Comparison of ENCODE assay signal across 9 cellular contexts in the genomic region with DNA sequence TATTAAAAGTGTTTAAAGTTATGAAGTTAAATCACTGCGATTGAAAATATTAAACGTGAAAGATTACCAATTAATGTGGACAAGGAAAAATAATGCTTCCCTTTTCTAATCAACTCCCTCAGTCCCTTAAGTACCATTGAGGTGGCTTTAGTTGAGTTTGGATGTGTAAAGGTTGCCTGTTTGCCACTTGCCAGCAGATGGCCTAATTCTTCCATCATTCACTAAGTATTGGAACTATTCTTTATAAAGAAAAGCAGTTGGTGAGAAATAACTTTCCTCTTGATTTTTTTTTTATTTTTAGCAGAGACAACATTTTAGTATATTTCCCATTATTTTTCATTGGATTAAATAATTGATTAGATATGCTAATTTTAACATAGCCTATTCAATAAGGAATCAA.
DNase-seq lines count a peak whose midpoint lies in the region; ATAC-seq, FAIRE-seq and TF ChIP-seq lines count a peak whose summit lies in the region.
"Had no signal": no experiment of that assay in that cellular context is flagged by ENCODE, and none has a peak within 500 bp of the region (broad histone marks: within the 10 kb centered on the region; RNA-seq: fewer than 3 reads in every experiment).

No MANE protein-coding gene starts in this region.

- H3K4me3 ChIP-seq in retinal pigment epithelial cell (ENCODE audit: low read length), result no peak overlapping the region
- H3K4me3 ChIP-seq: BLaER1 had no signal

- H3K4me1 Mint-ChIP-seq in endothelial cell (ENCODE audit: unreplicated experiment), result no peaks in the 10 kb centered on the region
- no peaks in the 10 kb centered on the region for H3K4me1 Mint-ChIP-seq in activated T-cell treated with anti-CD3 and anti-CD28 coated beads, Interleukin-2, amount 50 U/mL, for 72 hours (ENCODE audit: low read depth)

- TF ChIP-seq POLR2A in GM12891 (IDR thresholded peaks at IDR 0.05; ENCODE audit: low read depth, low read length), result no peak

- H3K9me3 Mint-ChIP-seq in endothelial cell (ENCODE audit: unreplicated experiment), result no peaks in the 10 kb centered on the region
- H3K9me3 Mint-ChIP-seq in activated T-cell treated with anti-CD3 and anti-CD28 coated beads, Interleukin-2, amount 50 U/mL, for 72 hours, result peaks cover 1 to 2% of the 10 kb centered on the region in 2 donors

- H3K27me3 Mint-ChIP-seq in endothelial cell (ENCODE audit: unreplicated experiment), result peaks cover 1% of the 10 kb centered on the region
- H3K27me3 Mint-ChIP-seq in activated T-cell treated with anti-CD3 and anti-CD28 coated beads, Interleukin-2, amount 50 U/mL, for 72 hours (ENCODE audit: low read depth), result no peaks in the 10 kb centered on the region

- DNase-seq in NCI-H510A treated with DMSO at 0.1 percent for 48 hours (lab: John Stamatoyannopoulos, UW), result peak; percentile 13
- no peak for DNase-seq in NCI-H510A (lab: John Stamatoyannopoulos, UW)
- peak; percentile 21 for DNase-seq in NCI-H524 treated with DMSO at 0.1 percent for 48 hours (lab: John Stamatoyannopoulos, UW)
- DNase-seq in endothelial cell (ENCODE audit: low spot score), result no peak
- DNase-seq in retinal pigment epithelial cell (ENCODE audit: low read depth), result no peak
- no peak for DNase-seq in activated T-cell treated with anti-CD3 and anti-CD28 coated beads, Interleukin-2, amount 50 U/mL, for 72 hours
- DNase-seq in GM12891 (ENCODE audit: insufficient read length, low spot score), result no peak
- no peak for DNase-seq in SKM-1 treated with dmso at 0.1 percent for 144 hours (lab: John Stamatoyannopoulos, UW; ENCODE audit: unreplicated experiment)

- H3K4me3 Mint-ChIP-seq in endothelial cell (ENCODE audit: unreplicated experiment), result no peak overlapping the region
- no peak overlapping the region for H3K4me3 Mint-ChIP-seq in activated T-cell treated with anti-CD3 and anti-CD28 coated beads, Interleukin-2, amount 50 U/mL, for 72 hours

- FAIRE-seq in GM12891 (lab: Jason Lieb, UNC), result no peak

- TF ChIP-seq CTCF in endothelial cell (IDR thresholded peaks at IDR 0.05; ENCODE audit: unreplicated experiment) (peak; percentile 25), retinal pigment epithelial cell (conservative IDR thresholded peaks at IDR 0.05; ENCODE audit: low read depth, low read length) (peak; percentile 74)

- no peak for ATAC-seq in activated T-cell treated with anti-CD3 and anti-CD28 coated beads, Interleukin-2, amount 50 U/mL, for 72 hours (replicated peaks in 1 of 2)

- no peak overlapping the region for H3K27ac Mint-ChIP-seq in endothelial cell (ENCODE audit: unreplicated experiment)
- H3K27ac Mint-ChIP-seq in activated T-cell treated with anti-CD3 and anti-CD28 coated beads, Interleukin-2, amount 50 U/mL, for 72 hours, result no peak overlapping the region

- H3K36me3 Mint-ChIP-seq in endothelial cell (ENCODE audit: low read depth, unreplicated experiment), result no peaks in the 10 kb centered on the region
- H3K36me3 Mint-ChIP-seq in activated T-cell treated with anti-CD3 and anti-CD28 coated beads, Interleukin-2, amount 50 U/mL, for 72 hours (ENCODE audit: insufficient read depth in 2 of 2), result no peaks in the 10 kb centered on the region

TF ChIP-seq in GM12891, 5 proteins besides CTCF, POLR2A, EP300 and RAD21:
- TF ChIP-seq POU2F2 (IDR thresholded peaks at IDR 0.05; ENCODE audit: low read depth, low read length) (no peak), PAX5 (IDR thresholded peaks at IDR 0.05; ENCODE audit: insufficient read depth, low read length, severe bottlenecking) (no peak), SPI1 (IDR thresholded peaks at IDR 0.05; ENCODE audit: low read depth, low read length) (no peak), TAF1 (IDR thresholded peaks at IDR 0.05; ENCODE audit: low read depth, low read length) (no peak), POLR2AphosphoS5 (IDR thresholded peaks at IDR 0.05; ENCODE audit: low read depth, low read length) (no peak)

Comparison
In these comparisons a context has a peak if more than half of its experiments do, and no peak if none do; other contexts are left out.
1. DNase-seq: peak in NCI-H510A treated with DMSO at 0.1 percent for 48 hours (single experiment) and NCI-H524 treated with DMSO at 0.1 percent for 48 hours (single experiment); none in NCI-H510A (single experiment), endothelial cell (single experiment), retinal pigment epithelial cell (single experiment), activated T-cell treated with anti-CD3 and anti-CD28 coated beads, Interleukin-2, amount 50 U/mL, for 72 hours (0 of 2), GM12891 (single experiment) and SKM-1 treated with dmso at 0.1 percent for 144 hours (single experiment).